ENCODE assay signal across 8 cellular contexts in the genomic region with DNA sequence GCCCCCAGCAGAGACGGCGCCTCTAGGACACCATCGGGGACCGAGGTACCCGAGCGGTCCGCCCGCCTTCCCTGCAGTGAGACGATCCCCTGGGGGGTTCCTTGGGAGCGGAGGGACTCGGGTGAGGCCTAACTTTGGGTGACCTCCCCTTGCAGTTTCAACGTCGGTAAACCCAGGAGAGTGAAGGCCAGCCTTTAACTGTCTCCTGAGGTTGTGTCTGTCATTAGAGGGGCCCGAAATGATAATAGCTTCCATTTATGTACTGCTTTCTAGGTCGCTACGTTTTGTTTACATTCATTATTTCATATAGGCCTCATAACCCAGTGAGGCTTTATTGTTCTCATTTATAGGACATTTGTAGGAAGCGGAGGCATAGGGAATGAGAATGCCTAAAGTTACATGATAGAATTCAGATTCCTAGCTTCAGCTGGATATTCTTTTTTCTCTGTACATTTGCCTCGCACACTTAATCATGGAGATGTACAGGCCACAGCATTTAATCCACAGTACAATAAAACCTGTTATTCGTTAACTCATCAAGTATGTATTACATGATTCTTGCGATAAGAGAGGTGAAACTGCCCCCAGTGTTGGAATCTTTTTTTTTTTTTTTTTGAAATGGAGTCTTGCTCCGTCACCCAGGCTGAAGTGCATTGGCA.
DNase-seq lines count a peak whose midpoint lies in the region; ATAC-seq and TF ChIP-seq lines count a peak whose summit lies in the region.

No MANE protein-coding gene starts in this region.

- peak; percentile 90 for DNase-seq in OCI-M1 (lab: John Stamatoyannopoulos, UW)
- no peak for DNase-seq in effector memory CD8-positive, alpha-beta T cell
- no peak for DNase-seq in HuH-7 (ENCODE audit: low spot score)

- no peaks in the 10 kb centered on the region for H3K9me3 Mint-ChIP-seq in effector memory CD8-positive, alpha-beta T cell

- TF ChIP-seq CTCF in 22Rv1 (IDR thresholded peaks at IDR 0.05), result no peak

- H3K36me3 ChIP-seq in muscle layer of duodenum (ENCODE audit: control insufficient read depth in 1 of 2, insufficient read depth in 2 of 2, low read length in 2 of 2), result peaks cover 22 to 32% of the 10 kb centered on the region in 2 donors

- H3K36me3 Mint-ChIP-seq in effector memory CD8-positive, alpha-beta T cell (ENCODE audit: insufficient read depth), result peaks cover 34% of the 10 kb centered on the region

- H3K27me3 ChIP-seq in muscle layer of duodenum (ENCODE audit: low read depth, low read length), result no peaks in the 10 kb centered on the region

- peak; percentile 5 for ATAC-seq in GM18511 (IDR thresholded peaks at IDR 0.05; ENCODE audit: unreplicated experiment)
- ATAC-seq in effector memory CD8-positive, alpha-beta T cell (replicated peaks), result no peak
- ATAC-seq in GM18873 (IDR thresholded peaks at IDR 0.05; ENCODE audit: low FRiP score, unreplicated experiment), result no peak
- no peak for ATAC-seq in HG02623 (IDR thresholded peaks at IDR 0.05; ENCODE audit: unreplicated experiment)

- peak overlapping the region; percentile 91 for H3K27ac ChIP-seq in 22Rv1
- peak overlapping the region; percentile 86 for H3K27ac ChIP-seq in muscle layer of duodenum (ENCODE audit: low read length)

- peak overlapping the region; percentile 69 to 90 for H3K27ac Mint-ChIP-seq in effector memory CD8-positive, alpha-beta T cell

- H3K4me1 Mint-ChIP-seq in effector memory CD8-positive, alpha-beta T cell (ENCODE audit: low read depth in 2 of 2), result peaks cover 17 to 22% of the 10 kb centered on the region in 2 donors

- no peaks in the 10 kb centered on the region for H3K27me3 Mint-ChIP-seq in effector memory CD8-positive, alpha-beta T cell

- H3K9me3 ChIP-seq in muscle layer of duodenum (ENCODE audit: control insufficient read depth in 1 of 2, low read length in 2 of 2), result no peaks in the 10 kb centered on the region

- peak overlapping the region; percentile 82 to 84 for H3K4me3 Mint-ChIP-seq in effector memory CD8-positive, alpha-beta T cell

- H3K4me3 ChIP-seq in muscle layer of duodenum (ENCODE audit: low read depth in 1 of 2, low read length in 2 of 2), result peak overlapping the region; percentile 75 to 90

- H3K4me1 ChIP-seq in muscle layer of duodenum (ENCODE audit: control insufficient read depth in 1 of 2, insufficient read depth in 2 of 2, low read length in 2 of 2), result peaks cover 11 to 16% of the 10 kb centered on the region in 2 donors
